In the genomic region with DNA sequence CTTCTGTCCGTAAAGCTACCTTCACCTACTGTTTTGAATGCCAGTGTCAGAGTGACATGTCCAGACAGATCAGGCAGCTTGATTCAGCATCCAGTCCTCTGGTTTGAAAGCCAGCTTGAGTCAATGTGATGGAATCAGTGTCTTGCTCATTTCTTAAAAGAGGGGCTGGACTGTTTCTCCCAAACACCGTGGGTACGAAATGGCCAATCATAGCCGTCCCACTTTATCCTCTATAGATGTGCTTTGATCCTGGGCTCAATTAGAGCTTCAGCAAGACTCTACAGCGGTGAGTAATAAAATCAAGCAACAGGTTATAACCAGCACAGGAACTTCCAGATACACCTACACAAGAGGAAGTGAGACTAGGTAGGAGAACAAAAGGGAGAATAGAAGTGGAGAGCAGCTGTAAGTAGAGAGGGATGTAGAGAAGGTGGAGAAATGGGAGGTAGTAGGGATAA, we compare ENCODE assay signal across 1 cellular context.
TF ChIP-seq lines count a peak whose summit lies in the region.

No MANE protein-coding gene starts in this region.

TF ChIP-seq in GM12878, 131 proteins besides CTCF, POLR2A, EP300 and RAD21 (continued from another document):
- TF ChIP-seq CUX1 (IDR thresholded peaks at IDR 0.05; ENCODE audit: insufficient replicate concordance, low read depth, low read length) (no peak), BMI1 (IDR thresholded peaks at IDR 0.05; ENCODE audit: borderline replicate concordance) (peak; percentile 68; the same call in 1 of the 2 replicates), IKZF1 (conservative IDR thresholded peaks at IDR 0.05) (peak; percentile 90), WRNIP1 (IDR thresholded peaks at IDR 0.05; ENCODE audit: borderline replicate concordance, low read depth, low read length) (no peak), CREB1 (IDR thresholded peaks at IDR 0.05; ENCODE audit: low read depth) (no peak), PAX8 (IDR thresholded peaks at IDR 0.05) (no peak), TBL1XR1 (IDR thresholded peaks at IDR 0.05; ENCODE audit: low read depth, low read length) (no peak), NRF1 (conservative IDR thresholded peaks at IDR 0.05; ENCODE audit: low read depth, low read length) (no peak), SPI1 (IDR thresholded peaks at IDR 0.05; ENCODE audit: borderline replicate concordance, insufficient read depth, low read depth, low read length) (peak; percentile 95), SREBF2 (IDR thresholded peaks at IDR 0.05; ENCODE audit: low read length) (no peak), ZZZ3 (IDR thresholded peaks at IDR 0.05; ENCODE audit: control insufficient read depth, insufficient read length, low read depth) (no peak), STAT1 (conservative IDR thresholded peaks at IDR 0.05) (no peak), EGR1 (IDR thresholded peaks at IDR 0.05; ENCODE audit: borderline replicate concordance in 1 of 2, low read depth in 2 of 2, low read length in 2 of 2) (peak in 1 of 2 experiments; percentile 19; a peak in 1 of 3 replicates), NFIC (IDR thresholded peaks at IDR 0.05; ENCODE audit: low read depth, low read length) (peak; percentile 88), EED (IDR thresholded peaks at IDR 0.05; ENCODE audit: low read depth) (peak; percentile 89), IRF3 (IDR thresholded peaks at IDR 0.05) (no peak), ZNF207 (IDR thresholded peaks at IDR 0.05; ENCODE audit: borderline replicate concordance) (no peak), MEF2A (IDR thresholded peaks at IDR 0.05; ENCODE audit: insufficient read depth, low read depth, low read length) (0 out of 2 replicates have a peak, but pooled peaks have one; percentile 38), NBN (IDR thresholded peaks at IDR 0.05) (peak; percentile 73), SUPT20H (IDR thresholded peaks at IDR 0.05; ENCODE audit: borderline replicate concordance, control insufficient read depth, low read depth, low read length) (no peak), TCF7 (IDR thresholded peaks at IDR 0.05; ENCODE audit: borderline replicate concordance) (peak; percentile 37; the same call in 1 of the 2 replicates), TAF1 (IDR thresholded peaks at IDR 0.05; ENCODE audit: borderline replicate concordance, low read depth, low read length) (no peak), MAX (IDR thresholded peaks at IDR 0.05; ENCODE audit: low read depth, low read length) (no peak), YBX1 (IDR thresholded peaks at IDR 0.05) (no peak), ZBED1 (IDR thresholded peaks at IDR 0.05; ENCODE audit: borderline replicate concordance) (no peak), GATAD2B (conservative IDR thresholded peaks at IDR 0.05; ENCODE audit: low read depth) (peak; percentile 39; the same call in 1 of the 2 replicates), MTA2 (IDR thresholded peaks at IDR 0.05; ENCODE audit: low read depth) (peak; percentile 82)
- TF ChIP-seq, protein P1, sequence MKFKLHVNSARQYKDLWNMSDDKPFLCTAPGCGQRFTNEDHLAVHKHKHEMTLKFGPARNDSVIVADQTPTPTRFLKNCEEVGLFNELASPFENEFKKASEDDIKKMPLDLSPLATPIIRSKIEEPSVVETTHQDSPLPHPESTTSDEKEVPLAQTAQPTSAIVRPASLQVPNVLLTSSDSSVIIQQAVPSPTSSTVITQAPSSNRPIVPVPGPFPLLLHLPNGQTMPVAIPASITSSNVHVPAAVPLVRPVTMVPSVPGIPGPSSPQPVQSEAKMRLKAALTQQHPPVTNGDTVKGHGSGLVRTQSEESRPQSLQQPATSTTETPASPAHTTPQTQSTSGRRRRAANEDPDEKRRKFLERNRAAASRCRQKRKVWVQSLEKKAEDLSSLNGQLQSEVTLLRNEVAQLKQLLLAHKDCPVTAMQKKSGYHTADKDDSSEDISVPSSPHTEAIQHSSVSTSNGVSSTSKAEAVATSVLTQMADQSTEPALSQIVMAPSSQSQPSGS (IDR thresholded peaks at IDR 0.05; ENCODE audit: low read length), result peak; percentile 72
- TF ChIP-seq, protein P2, sequence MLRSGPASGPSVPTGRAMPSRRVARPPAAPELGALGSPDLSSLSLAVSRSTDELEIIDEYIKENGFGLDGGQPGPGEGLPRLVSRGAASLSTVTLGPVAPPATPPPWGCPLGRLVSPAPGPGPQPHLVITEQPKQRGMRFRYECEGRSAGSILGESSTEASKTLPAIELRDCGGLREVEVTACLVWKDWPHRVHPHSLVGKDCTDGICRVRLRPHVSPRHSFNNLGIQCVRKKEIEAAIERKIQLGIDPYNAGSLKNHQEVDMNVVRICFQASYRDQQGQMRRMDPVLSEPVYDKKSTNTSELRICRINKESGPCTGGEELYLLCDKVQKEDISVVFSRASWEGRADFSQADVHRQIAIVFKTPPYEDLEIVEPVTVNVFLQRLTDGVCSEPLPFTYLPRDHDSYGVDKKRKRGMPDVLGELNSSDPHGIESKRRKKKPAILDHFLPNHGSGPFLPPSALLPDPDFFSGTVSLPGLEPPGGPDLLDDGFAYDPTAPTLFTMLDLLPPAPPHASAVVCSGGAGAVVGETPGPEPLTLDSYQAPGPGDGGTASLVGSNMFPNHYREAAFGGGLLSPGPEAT (IDR thresholded peaks at IDR 0.05; ENCODE audit: low read depth), result peak; percentile 82
- TF ChIP-seq, protein P3, sequence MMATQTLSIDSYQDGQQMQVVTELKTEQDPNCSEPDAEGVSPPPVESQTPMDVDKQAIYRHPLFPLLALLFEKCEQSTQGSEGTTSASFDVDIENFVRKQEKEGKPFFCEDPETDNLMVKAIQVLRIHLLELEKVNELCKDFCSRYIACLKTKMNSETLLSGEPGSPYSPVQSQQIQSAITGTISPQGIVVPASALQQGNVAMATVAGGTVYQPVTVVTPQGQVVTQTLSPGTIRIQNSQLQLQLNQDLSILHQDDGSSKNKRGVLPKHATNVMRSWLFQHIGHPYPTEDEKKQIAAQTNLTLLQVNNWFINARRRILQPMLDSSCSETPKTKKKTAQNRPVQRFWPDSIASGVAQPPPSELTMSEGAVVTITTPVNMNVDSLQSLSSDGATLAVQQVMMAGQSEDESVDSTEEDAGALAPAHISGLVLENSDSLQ (IDR thresholded peaks at IDR 0.05), result peak; percentile 70
- TF ChIP-seq, protein P4, sequence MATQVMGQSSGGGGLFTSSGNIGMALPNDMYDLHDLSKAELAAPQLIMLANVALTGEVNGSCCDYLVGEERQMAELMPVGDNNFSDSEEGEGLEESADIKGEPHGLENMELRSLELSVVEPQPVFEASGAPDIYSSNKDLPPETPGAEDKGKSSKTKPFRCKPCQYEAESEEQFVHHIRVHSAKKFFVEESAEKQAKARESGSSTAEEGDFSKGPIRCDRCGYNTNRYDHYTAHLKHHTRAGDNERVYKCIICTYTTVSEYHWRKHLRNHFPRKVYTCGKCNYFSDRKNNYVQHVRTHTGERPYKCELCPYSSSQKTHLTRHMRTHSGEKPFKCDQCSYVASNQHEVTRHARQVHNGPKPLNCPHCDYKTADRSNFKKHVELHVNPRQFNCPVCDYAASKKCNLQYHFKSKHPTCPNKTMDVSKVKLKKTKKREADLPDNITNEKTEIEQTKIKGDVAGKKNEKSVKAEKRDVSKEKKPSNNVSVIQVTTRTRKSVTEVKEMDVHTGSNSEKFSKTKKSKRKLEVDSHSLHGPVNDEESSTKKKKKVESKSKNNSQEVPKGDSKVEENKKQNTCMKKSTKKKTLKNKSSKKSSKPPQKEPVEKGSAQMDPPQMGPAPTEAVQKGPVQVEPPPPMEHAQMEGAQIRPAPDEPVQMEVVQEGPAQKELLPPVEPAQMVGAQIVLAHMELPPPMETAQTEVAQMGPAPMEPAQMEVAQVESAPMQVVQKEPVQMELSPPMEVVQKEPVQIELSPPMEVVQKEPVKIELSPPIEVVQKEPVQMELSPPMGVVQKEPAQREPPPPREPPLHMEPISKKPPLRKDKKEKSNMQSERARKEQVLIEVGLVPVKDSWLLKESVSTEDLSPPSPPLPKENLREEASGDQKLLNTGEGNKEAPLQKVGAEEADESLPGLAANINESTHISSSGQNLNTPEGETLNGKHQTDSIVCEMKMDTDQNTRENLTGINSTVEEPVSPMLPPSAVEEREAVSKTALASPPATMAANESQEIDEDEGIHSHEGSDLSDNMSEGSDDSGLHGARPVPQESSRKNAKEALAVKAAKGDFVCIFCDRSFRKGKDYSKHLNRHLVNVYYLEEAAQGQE (IDR thresholded peaks at IDR 0.05; ENCODE audit: low read depth, low read length), result no peak
